21 cellular contexts compared by ENCODE assay signal in genomic region chr14:70084226-70084625, GRCh38.
"Had no signal": no experiment of that assay in that cellular context is flagged by ENCODE, and none has a peak within 500 bp of the region (broad histone marks: within the 10 kb centered on the region; RNA-seq: fewer than 3 reads in every experiment).

No MANE protein-coding gene starts in this region.

- H3K9me3 ChIP-seq: SJCRH30 had no signal

- H3K27me3 ChIP-seq: SJCRH30 had no signal

- H3K4me3 ChIP-seq: SJCRH30, SK-N-MC had no signal

- H3K27ac ChIP-seq: SJCRH30, SK-N-MC had no signal

- H3K27ac Mint-ChIP-seq: IgD-negative memory B cell had no signal

- H3K27me3 Mint-ChIP-seq: IgD-negative memory B cell had no signal

- H3K36me3 Mint-ChIP-seq: IgD-negative memory B cell had no signal

- H3K4me3 Mint-ChIP-seq: IgD-negative memory B cell had no signal

- DNase-seq: KBM-7, MV-4-11, NCI-H1048, NCI-H1105, NCI-H1417, NCI-H1436 treated with DMSO at 0.1 percent for 48 hours, NCI-H1694, NCI-H187 treated with DMSO at 0.1 percent for 48 hours, NCI-H2081, NCI-H2107, NCI-H2227 treated with DMSO at 0.1 percent for 48 hours, NCI-H524, NCI-H526 treated with DMSO at 0.1 percent for 48 hours, NCI-H748 treated with DMSO at 0.1 percent for 48 hours, PC-3, SHP77 treated with DMSO at 0.1 percent for 48 hours, SJCRH30 had no signal

- H3K4me1 ChIP-seq: SJCRH30 had no signal

- ATAC-seq: Panc1, PC-3, Right ventricle myocardium inferior had no signal

- H3K36me3 ChIP-seq: SJCRH30 had no signal

- H3K9me3 Mint-ChIP-seq: IgD-negative memory B cell had no signal
